ENCODE assay signal across 8 cellular contexts in genomic region chr2:222993920-222994650, GRCh38. TPM values are rescaled to one million over a fixed set of nuclear protein-coding genes. Genes with fewer than 3 reads are reported as not detected.
DNase-seq lines count a peak whose midpoint lies in the region; ATAC-seq and TF ChIP-seq lines count a peak whose summit lies in the region.

No MANE protein-coding gene starts in this region.

- peaks cover 10% of the 10 kb centered on the region for H3K27me3 Mint-ChIP-seq in activated CD4-positive, alpha-beta T cell treated with anti-CD3 and anti-CD28 coated beads, Interleukin-2, amount 10 ng/mL, durations not matched to agents 24 days and 14 days

- H3K9me3 ChIP-seq in heart right ventricle, result no peaks in the 10 kb centered on the region

- intact Hi-C loops in heart right ventricle (cut with DNase I), result loop anchor here in 4 of 10 donors (2.0 to 10.0 kb wide), 3 partner anchors 58 to 101 kb away; partner anchors contain the start of gene KCNE4 (in 3 of the 4)
- intact Hi-C loops in activated CD4-positive, alpha-beta T cell treated with anti-CD3 and anti-CD28 coated beads, Interleukin-2, amount 10 ng/mL, durations not matched to agents 24 days and 14 days (cut with micrococcal nuclease), result no loop called here

- H3K4me1 Mint-ChIP-seq in activated CD4-positive, alpha-beta T cell treated with anti-CD3 and anti-CD28 coated beads, Interleukin-2, amount 10 ng/mL, durations not matched to agents 24 days and 14 days, result no peaks in the 10 kb centered on the region

- H3K4me3 Mint-ChIP-seq in activated CD4-positive, alpha-beta T cell treated with anti-CD3 and anti-CD28 coated beads, Interleukin-2, amount 10 ng/mL, durations not matched to agents 24 days and 14 days, result no peak overlapping the region

- 43 to 48% methylated on average over 8 of the region's 8 CpGs for WGBS in heart right ventricle, 2 donors

- DNase-seq in Daoy (ENCODE audit: low read depth) (peak; percentile 17), amniotic stem cell (lab: John Stamatoyannopoulos, UW) (peak; percentile 70), heart right ventricle (peak; percentile 68 to 85), putamen (ENCODE audit: low spot score) (peak; percentile 90), RKO (ENCODE audit: low spot score) (no peak), KG1 (lab: John Stamatoyannopoulos, UW) (no peak), GF-D8 (lab: John Stamatoyannopoulos, UW) (no peak)
- no peak for DNase-seq in activated CD4-positive, alpha-beta T cell treated with anti-CD3 and anti-CD28 coated beads, Interleukin-2, amount 10 ng/mL, durations not matched to agents 24 days and 14 days

- H3K36me3 ChIP-seq in heart right ventricle, result no peaks in the 10 kb centered on the region

- peak overlapping the region; percentile 17 to 84 (median 62) for H3K27ac ChIP-seq in heart right ventricle

- TF ChIP-seq CTCF in heart right ventricle (IDR thresholded peaks at IDR 0.05), result no peak

- no peak overlapping the region for H3K27ac Mint-ChIP-seq in activated CD4-positive, alpha-beta T cell treated with anti-CD3 and anti-CD28 coated beads, Interleukin-2, amount 10 ng/mL, durations not matched to agents 24 days and 14 days

- H3K4me3 ChIP-seq in heart right ventricle, result no peak overlapping the region

- no peaks in the 10 kb centered on the region for H3K9me3 Mint-ChIP-seq in activated CD4-positive, alpha-beta T cell treated with anti-CD3 and anti-CD28 coated beads, Interleukin-2, amount 10 ng/mL, durations not matched to agents 24 days and 14 days

- H3K36me3 Mint-ChIP-seq in activated CD4-positive, alpha-beta T cell treated with anti-CD3 and anti-CD28 coated beads, Interleukin-2, amount 10 ng/mL, durations not matched to agents 24 days and 14 days (ENCODE audit: low read depth), result no peaks in the 10 kb centered on the region

- ATAC-seq in heart right ventricle, result peak; percentile 97 to 100 (median 99)

- H3K4me1 ChIP-seq in heart right ventricle, result peaks cover 0 to 30% (median 17%) of the 10 kb centered on the region in 9 donors

- no peaks in the 10 kb centered on the region for H3K27me3 ChIP-seq in heart right ventricle

RNA-seq across cellular contexts. Expression of gene KCNE4, which starts 57.9 kb away (rescaled TPM):
- 0.77 and 2.0 TPM in 2 replicates for total RNA-seq in Daoy (2014; rRNA removed; shearing (Covaris generic))
- total RNA-seq in heart right ventricle, result 1 to 10 TPM in 7 of 10 donors, under 1 TPM in 3; 0.28 to 5.2 (median 1.2) TPM
- 1 to 10 TPM; 2.4 TPM for polyA plus RNA-seq in heart right ventricle
- total RNA-seq in activated CD4-positive, alpha-beta T cell treated with anti-CD3 and anti-CD28 coated beads, Interleukin-2, amount 10 ng/mL, durations not matched to agents 24 days and 14 days, result not detected in 2 replicates

Comparison
In these comparisons a context has a peak if more than half of its experiments do, and no peak if none do; other contexts are left out.
1. DNase-seq: peak in Daoy (single experiment), amniotic stem cell (single experiment), heart right ventricle (2 of 2) and putamen (single experiment); none in activated CD4-positive, alpha-beta T cell treated with anti-CD3 and anti-CD28 coated beads, Interleukin-2, amount 10 ng/mL, durations not matched to agents 24 days and 14 days (single experiment), RKO (single experiment), KG1 (single experiment) and GF-D8 (single experiment).